8 cellular contexts compared by ENCODE assay signal in the genomic region with DNA sequence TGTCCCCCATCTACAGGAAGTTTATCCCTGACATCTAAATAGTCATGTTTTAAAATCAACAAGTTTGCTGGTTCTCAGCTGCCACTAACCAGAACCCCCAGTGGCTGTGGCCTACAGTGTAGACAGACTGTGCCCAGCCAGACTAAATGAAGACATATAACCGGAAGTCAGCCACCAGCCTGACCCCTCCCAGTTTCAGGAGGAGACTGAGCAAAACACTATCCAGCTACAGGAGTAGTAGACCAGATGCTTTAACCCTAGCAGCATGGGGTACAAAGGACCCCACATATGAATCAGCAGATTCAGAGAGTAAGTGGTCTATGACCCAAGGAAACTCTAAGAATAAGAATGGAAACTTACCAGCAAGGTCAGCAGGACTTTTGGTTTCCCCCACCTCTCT.
DNase-seq lines count a peak whose midpoint lies in the region; ATAC-seq lines count a peak whose summit lies in the region.

No MANE protein-coding gene starts in this region.

- intact Hi-C loops in activated naive CD4-positive, alpha-beta T cell treated with anti-CD3 and anti-CD28 coated beads for 36 hours (cut with micrococcal nuclease), result no loop called here

- H3K4me1 Mint-ChIP-seq in activated naive CD4-positive, alpha-beta T cell treated with anti-CD3 and anti-CD28 coated beads, Interleukin-2, amount 10 ng/mL, durations not matched to agents 7 days and 5 days, result peaks cover 22% of the 10 kb centered on the region
- peaks cover 20% of the 10 kb centered on the region for H3K4me1 Mint-ChIP-seq in activated naive CD4-positive, alpha-beta T cell treated with anti-CD3 and anti-CD28 coated beads for 36 hours (ENCODE audit: low read depth)
- H3K4me1 Mint-ChIP-seq in activated CD4-positive, alpha-beta memory T cell treated with anti-CD3 and anti-CD28 coated beads, Interleukin-2, amount 10 ng/mL, durations not matched to agents 7 days and 5 days, result peaks cover 26% of the 10 kb centered on the region

- POLR2A ChIA-PET in activated CD4-positive, alpha-beta memory T cell treated with anti-CD3 and anti-CD28 coated beads, Interleukin-2, amount 10 ng/mL, durations not matched to agents 7 days and 5 days (lab: Charles Lee), result interaction anchor here (1.0 to 1.6 kb wide), 3 partner anchors 49 to 86 kb away, joined by 3 to 7 read pairs (median 3); no protein-coding TSS in a partner anchor

- H3K4me3 Mint-ChIP-seq in activated naive CD4-positive, alpha-beta T cell treated with anti-CD3 and anti-CD28 coated beads, Interleukin-2, amount 10 ng/mL, durations not matched to agents 7 days and 5 days, result no peak overlapping the region
- no peak overlapping the region for H3K4me3 Mint-ChIP-seq in activated naive CD4-positive, alpha-beta T cell treated with anti-CD3 and anti-CD28 coated beads for 36 hours
- no peak overlapping the region for H3K4me3 Mint-ChIP-seq in activated CD4-positive, alpha-beta memory T cell treated with anti-CD3 and anti-CD28 coated beads, Interleukin-2, amount 10 ng/mL, durations not matched to agents 7 days and 5 days

- no peaks in the 10 kb centered on the region for H3K9me3 ChIP-seq in muscle layer of duodenum (ENCODE audit: control insufficient read depth in 1 of 2, low read length in 2 of 2)

- H3K27me3 Mint-ChIP-seq in activated naive CD4-positive, alpha-beta T cell treated with anti-CD3 and anti-CD28 coated beads, Interleukin-2, amount 10 ng/mL, durations not matched to agents 7 days and 5 days, result no peaks in the 10 kb centered on the region
- no peaks in the 10 kb centered on the region for H3K27me3 Mint-ChIP-seq in activated naive CD4-positive, alpha-beta T cell treated with anti-CD3 and anti-CD28 coated beads for 36 hours (ENCODE audit: low read depth)
- no peaks in the 10 kb centered on the region for H3K27me3 Mint-ChIP-seq in activated CD4-positive, alpha-beta memory T cell treated with anti-CD3 and anti-CD28 coated beads, Interleukin-2, amount 10 ng/mL, durations not matched to agents 7 days and 5 days

- H3K4me3 ChIP-seq in muscle layer of duodenum (ENCODE audit: low read depth in 1 of 2, low read length in 2 of 2), result no peak overlapping the region

- CTCF ChIA-PET in activated naive CD4-positive, alpha-beta T cell treated with anti-CD3 and anti-CD28 coated beads, Interleukin-2, amount 10 ng/mL, durations not matched to agents 7 days and 5 days (lab: Charles Lee), result interaction anchor here (0.6 to 2.1 kb wide), 2 partner anchors 10 to 107 kb away, joined by 3 to 7 read pairs; no protein-coding TSS in a partner anchor
- CTCF ChIA-PET in activated naive CD4-positive, alpha-beta T cell treated with anti-CD3 and anti-CD28 coated beads for 36 hours (lab: Charles Lee), result no interaction called here
- CTCF ChIA-PET in activated CD4-positive, alpha-beta memory T cell treated with anti-CD3 and anti-CD28 coated beads, Interleukin-2, amount 10 ng/mL, durations not matched to agents 7 days and 5 days (lab: Charles Lee), result interaction anchor here (1.2 to 3.2 kb wide), 3 partner anchors 18 to 107 kb away, joined by 3 to 9 read pairs (median 4); no protein-coding TSS in a partner anchor

- no peaks in the 10 kb centered on the region for H3K27me3 ChIP-seq in muscle layer of duodenum (ENCODE audit: low read depth, low read length)

- H3K4me1 ChIP-seq in muscle layer of duodenum (ENCODE audit: control insufficient read depth in 1 of 2, insufficient read depth in 2 of 2, low read length in 2 of 2), result peaks cover 14 to 15% of the 10 kb centered on the region in 2 donors

- peak; percentile 56 for DNase-seq in activated naive CD4-positive, alpha-beta T cell treated with anti-CD3 and anti-CD28 coated beads, Interleukin-2, amount 10 ng/mL, durations not matched to agents 7 days and 5 days
- no peak for DNase-seq in activated naive CD4-positive, alpha-beta T cell treated with anti-CD3 and anti-CD28 coated beads for 36 hours
- peak; percentile 47 for DNase-seq in activated CD4-positive, alpha-beta memory T cell treated with anti-CD3 and anti-CD28 coated beads, Interleukin-2, amount 10 ng/mL, durations not matched to agents 7 days and 5 days
- no peak for DNase-seq in Ammon's horn (ENCODE audit: low spot score)
- DNase-seq in medulla oblongata (ENCODE audit: extremely low spot score), result no peak

- peaks cover 21% of the 10 kb centered on the region for H3K36me3 Mint-ChIP-seq in activated naive CD4-positive, alpha-beta T cell treated with anti-CD3 and anti-CD28 coated beads, Interleukin-2, amount 10 ng/mL, durations not matched to agents 7 days and 5 days
- no peaks in the 10 kb centered on the region for H3K36me3 Mint-ChIP-seq in activated naive CD4-positive, alpha-beta T cell treated with anti-CD3 and anti-CD28 coated beads for 36 hours (ENCODE audit: low read depth)
- H3K36me3 Mint-ChIP-seq in activated CD4-positive, alpha-beta memory T cell treated with anti-CD3 and anti-CD28 coated beads, Interleukin-2, amount 10 ng/mL, durations not matched to agents 7 days and 5 days (ENCODE audit: low read depth), result peaks cover 12% of the 10 kb centered on the region

- no peaks in the 10 kb centered on the region for H3K9me3 Mint-ChIP-seq in activated naive CD4-positive, alpha-beta T cell treated with anti-CD3 and anti-CD28 coated beads, Interleukin-2, amount 10 ng/mL, durations not matched to agents 7 days and 5 days
- H3K9me3 Mint-ChIP-seq in activated naive CD4-positive, alpha-beta T cell treated with anti-CD3 and anti-CD28 coated beads for 36 hours, result no peaks in the 10 kb centered on the region
- H3K9me3 Mint-ChIP-seq in activated CD4-positive, alpha-beta memory T cell treated with anti-CD3 and anti-CD28 coated beads, Interleukin-2, amount 10 ng/mL, durations not matched to agents 7 days and 5 days, result no peaks in the 10 kb centered on the region

- peak; percentile 65 for ATAC-seq in HG03135 (IDR thresholded peaks at IDR 0.05; ENCODE audit: unreplicated experiment)
- ATAC-seq in GM18870 (IDR thresholded peaks at IDR 0.05; ENCODE audit: unreplicated experiment), result no peak

- peak overlapping the region; percentile 19 for H3K27ac ChIP-seq in muscle layer of duodenum (ENCODE audit: low read length)

- H3K36me3 ChIP-seq in muscle layer of duodenum (ENCODE audit: control insufficient read depth in 1 of 2, insufficient read depth in 2 of 2, low read length in 2 of 2), result no peaks in the 10 kb centered on the region

- peak overlapping the region; percentile 24 for H3K27ac Mint-ChIP-seq in activated naive CD4-positive, alpha-beta T cell treated with anti-CD3 and anti-CD28 coated beads, Interleukin-2, amount 10 ng/mL, durations not matched to agents 7 days and 5 days
- no peak overlapping the region for H3K27ac Mint-ChIP-seq in activated naive CD4-positive, alpha-beta T cell treated with anti-CD3 and anti-CD28 coated beads for 36 hours
- H3K27ac Mint-ChIP-seq in activated CD4-positive, alpha-beta memory T cell treated with anti-CD3 and anti-CD28 coated beads, Interleukin-2, amount 10 ng/mL, durations not matched to agents 7 days and 5 days, result peak overlapping the region; percentile 50

Comparison
In these comparisons a context has a peak if more than half of its experiments do, and no peak if none do; other contexts are left out.
1. DNase-seq: peak in activated naive CD4-positive, alpha-beta T cell treated with anti-CD3 and anti-CD28 coated beads, Interleukin-2, amount 10 ng/mL, durations not matched to agents 7 days and 5 days (single experiment) and activated CD4-positive, alpha-beta memory T cell treated with anti-CD3 and anti-CD28 coated beads, Interleukin-2, amount 10 ng/mL, durations not matched to agents 7 days and 5 days (single experiment); none in activated naive CD4-positive, alpha-beta T cell treated with anti-CD3 and anti-CD28 coated beads for 36 hours (single experiment), Ammon's horn (single experiment) and medulla oblongata (single experiment).